1 cellular context compared by ENCODE assay signal in the genomic region with DNA sequence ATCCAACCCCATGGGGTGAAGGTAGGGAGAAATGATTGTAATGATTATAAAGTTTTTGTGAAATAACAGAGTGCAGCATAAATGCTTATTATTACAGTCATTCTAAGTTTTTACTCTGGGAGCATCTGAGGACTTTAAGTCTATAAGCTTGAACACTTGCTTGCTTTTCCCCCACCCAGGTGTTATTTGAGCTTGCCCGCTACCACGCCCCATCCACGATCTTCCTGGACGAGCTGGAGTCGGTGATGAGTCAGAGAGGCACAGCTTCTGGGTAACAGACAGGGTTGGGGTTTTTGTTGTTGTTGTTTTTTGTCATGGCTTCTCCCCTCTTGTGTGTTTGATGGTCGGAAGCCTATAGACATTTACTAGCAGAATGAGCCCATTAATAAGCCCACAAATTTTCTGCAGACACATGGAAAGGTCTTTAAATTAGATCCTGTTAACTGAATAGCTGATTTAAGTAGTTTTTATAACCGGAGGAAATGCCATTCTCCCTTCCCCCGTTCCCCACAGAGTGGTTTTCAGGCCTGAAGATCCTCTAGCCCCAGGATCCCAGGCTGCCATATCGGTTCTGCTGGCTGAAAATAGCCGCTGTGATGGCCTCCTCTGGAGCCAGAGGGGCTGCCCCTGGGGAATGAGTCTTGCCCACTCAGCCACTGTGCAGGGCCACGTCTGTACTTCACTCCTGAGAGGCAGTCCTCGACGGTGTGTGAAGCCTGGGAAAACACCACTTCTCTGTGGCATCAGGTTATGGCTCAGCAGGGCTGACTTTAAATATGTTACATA.
TF ChIP-seq lines count a peak whose summit lies in the region.

No MANE protein-coding gene starts in this region.

TF ChIP-seq in WTC11, 78 proteins besides CTCF, POLR2A, EP300 and RAD21 (continued from another document):
- TF ChIP-seq, protein P1, sequence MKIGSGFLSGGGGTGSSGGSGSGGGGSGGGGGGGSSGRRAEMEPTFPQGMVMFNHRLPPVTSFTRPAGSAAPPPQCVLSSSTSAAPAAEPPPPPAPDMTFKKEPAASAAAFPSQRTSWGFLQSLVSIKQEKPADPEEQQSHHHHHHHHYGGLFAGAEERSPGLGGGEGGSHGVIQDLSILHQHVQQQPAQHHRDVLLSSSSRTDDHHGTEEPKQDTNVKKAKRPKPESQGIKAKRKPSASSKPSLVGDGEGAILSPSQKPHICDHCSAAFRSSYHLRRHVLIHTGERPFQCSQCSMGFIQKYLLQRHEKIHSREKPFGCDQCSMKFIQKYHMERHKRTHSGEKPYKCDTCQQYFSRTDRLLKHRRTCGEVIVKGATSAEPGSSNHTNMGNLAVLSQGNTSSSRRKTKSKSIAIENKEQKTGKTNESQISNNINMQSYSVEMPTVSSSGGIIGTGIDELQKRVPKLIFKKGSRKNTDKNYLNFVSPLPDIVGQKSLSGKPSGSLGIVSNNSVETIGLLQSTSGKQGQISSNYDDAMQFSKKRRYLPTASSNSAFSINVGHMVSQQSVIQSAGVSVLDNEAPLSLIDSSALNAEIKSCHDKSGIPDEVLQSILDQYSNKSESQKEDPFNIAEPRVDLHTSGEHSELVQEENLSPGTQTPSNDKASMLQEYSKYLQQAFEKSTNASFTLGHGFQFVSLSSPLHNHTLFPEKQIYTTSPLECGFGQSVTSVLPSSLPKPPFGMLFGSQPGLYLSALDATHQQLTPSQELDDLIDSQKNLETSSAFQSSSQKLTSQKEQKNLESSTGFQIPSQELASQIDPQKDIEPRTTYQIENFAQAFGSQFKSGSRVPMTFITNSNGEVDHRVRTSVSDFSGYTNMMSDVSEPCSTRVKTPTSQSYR (CRISPR knock-in tag; IDR thresholded peaks at IDR 0.05), result no peak
- TF ChIP-seq, protein P2, sequence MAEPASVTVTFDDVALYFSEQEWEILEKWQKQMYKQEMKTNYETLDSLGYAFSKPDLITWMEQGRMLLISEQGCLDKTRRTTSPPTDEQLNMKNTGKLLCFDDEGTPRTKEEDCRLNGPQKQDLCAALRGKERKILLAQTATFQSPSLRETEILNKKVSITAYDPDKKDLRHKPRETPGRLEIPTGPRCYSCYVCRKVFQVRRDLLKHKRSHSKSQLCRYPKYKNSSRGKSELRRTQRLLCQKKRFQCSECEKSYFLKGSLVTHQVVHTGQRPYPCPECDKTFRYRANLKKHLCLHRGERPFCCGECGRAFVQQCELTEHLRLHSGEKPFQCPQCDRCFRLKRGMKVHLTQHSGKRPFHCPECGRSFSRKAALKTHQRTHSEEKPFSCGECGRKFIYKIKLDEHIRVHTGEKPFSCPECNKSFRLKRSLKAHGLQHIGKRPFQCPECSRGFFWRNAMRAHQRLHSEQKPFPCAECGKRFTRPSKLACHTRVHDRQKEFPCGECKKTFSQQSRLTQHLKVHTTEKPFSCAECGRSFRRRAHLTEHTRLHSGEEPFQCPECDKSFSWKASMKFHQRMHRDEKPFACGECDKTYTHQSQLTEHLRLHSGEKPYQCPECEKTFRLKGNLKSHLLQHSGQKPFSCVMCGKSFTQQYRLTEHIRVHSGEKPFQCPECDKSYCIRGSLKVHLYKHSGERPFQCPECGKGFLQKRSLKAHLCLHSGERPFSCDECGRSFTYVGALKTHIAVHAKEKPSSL (CRISPR knock-in tag; conservative IDR thresholded peaks at IDR 0.05), result no peak
- TF ChIP-seq, protein P3, sequence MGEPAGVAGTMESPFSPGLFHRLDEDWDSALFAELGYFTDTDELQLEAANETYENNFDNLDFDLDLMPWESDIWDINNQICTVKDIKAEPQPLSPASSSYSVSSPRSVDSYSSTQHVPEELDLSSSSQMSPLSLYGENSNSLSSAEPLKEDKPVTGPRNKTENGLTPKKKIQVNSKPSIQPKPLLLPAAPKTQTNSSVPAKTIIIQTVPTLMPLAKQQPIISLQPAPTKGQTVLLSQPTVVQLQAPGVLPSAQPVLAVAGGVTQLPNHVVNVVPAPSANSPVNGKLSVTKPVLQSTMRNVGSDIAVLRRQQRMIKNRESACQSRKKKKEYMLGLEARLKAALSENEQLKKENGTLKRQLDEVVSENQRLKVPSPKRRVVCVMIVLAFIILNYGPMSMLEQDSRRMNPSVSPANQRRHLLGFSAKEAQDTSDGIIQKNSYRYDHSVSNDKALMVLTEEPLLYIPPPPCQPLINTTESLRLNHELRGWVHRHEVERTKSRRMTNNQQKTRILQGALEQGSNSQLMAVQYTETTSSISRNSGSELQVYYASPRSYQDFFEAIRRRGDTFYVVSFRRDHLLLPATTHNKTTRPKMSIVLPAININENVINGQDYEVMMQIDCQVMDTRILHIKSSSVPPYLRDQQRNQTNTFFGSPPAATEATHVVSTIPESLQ (CRISPR knock-in tag; IDR thresholded peaks at IDR 0.05), result no peak
- TF ChIP-seq FOXP1 (CRISPR knock-in tag; IDR thresholded peaks at IDR 0.05; ENCODE audit: borderline replicate concordance) (no peak), NFYB (CRISPR knock-in tag; conservative IDR thresholded peaks at IDR 0.05; ENCODE audit: low read depth) (no peak), EMX1 (CRISPR knock-in tag; IDR thresholded peaks at IDR 0.05) (no peak), NR1H2 (CRISPR knock-in tag; IDR thresholded peaks at IDR 0.05) (no peak), JAZF1 (CRISPR knock-in tag; IDR thresholded peaks at IDR 0.05) (no peak)
- TF ChIP-seq, protein P4, sequence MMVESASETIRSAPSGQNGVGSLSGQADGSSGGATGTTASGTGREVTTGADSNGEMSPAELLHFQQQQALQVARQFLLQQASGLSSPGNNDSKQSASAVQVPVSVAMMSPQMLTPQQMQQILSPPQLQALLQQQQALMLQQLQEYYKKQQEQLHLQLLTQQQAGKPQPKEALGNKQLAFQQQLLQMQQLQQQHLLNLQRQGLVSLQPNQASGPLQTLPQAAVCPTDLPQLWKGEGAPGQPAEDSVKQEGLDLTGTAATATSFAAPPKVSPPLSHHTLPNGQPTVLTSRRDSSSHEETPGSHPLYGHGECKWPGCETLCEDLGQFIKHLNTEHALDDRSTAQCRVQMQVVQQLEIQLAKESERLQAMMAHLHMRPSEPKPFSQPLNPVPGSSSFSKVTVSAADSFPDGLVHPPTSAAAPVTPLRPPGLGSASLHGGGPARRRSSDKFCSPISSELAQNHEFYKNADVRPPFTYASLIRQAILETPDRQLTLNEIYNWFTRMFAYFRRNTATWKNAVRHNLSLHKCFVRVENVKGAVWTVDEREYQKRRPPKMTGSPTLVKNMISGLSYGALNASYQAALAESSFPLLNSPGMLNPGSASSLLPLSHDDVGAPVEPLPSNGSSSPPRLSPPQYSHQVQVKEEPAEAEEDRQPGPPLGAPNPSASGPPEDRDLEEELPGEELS (CRISPR knock-in tag; IDR thresholded peaks at IDR 0.05), result no peak
TF ChIP-seq in WTC11: peak in this region for 0.
